Comparison of ENCODE assay signal across 25 cellular contexts in the genomic region with DNA sequence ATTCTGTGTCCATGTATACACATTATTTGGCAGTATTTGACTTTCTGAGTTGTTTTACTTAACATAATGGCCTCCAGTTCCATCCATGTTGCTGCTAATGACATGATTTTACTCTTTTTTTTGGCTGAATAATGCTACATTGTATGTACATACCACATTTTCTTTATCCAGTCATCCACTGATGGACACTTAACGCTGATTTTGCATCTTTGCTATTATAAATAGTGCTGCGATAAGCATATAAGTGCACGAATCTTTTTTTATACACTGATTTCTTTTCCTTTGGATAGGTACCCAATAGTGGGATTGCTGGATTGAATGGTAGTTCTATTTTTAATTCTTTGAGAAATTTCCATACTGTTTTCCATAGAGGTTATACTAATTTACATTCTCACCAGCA.
"Had no signal": no experiment of that assay in that cellular context is flagged by ENCODE, and none has a peak within 500 bp of the region (broad histone marks: within the 10 kb centered on the region; RNA-seq: fewer than 3 reads in every experiment).

No MANE protein-coding gene starts in this region.

- H3K36me3 ChIP-seq: gastrocnemius medialis, left lung, lower lobe of right lung had no signal

- ATAC-seq: effector memory CD8-positive, alpha-beta T cell; esophagus mucosa; gastrocnemius medialis; heart right ventricle; left cardiac atrium; left lung; left ventricle myocardium superior; lower lobe of right lung; mucosa of descending colon; naive thymus-derived CD8-positive, alpha-beta T cell had no signal

- H3K4me3 ChIP-seq: esophagus squamous epithelium, gastrocnemius medialis, heart right ventricle, left lung, lower lobe of right lung, mucosa of descending colon had no signal

- H3K27ac ChIP-seq: epithelial cell of prostate, esophagus squamous epithelium, gastrocnemius medialis, heart right ventricle, left lung, lower lobe of right lung had no signal

- H3K9me3 ChIP-seq: esophagus squamous epithelium, gastrocnemius medialis, heart right ventricle, left lung, lower lobe of right lung, mucosa of descending colon had no signal

- FAIRE-seq: islet of Langerhans, keratinocyte had no signal

- DNase-seq: cortex of kidney; effector CD8-positive, alpha-beta T cell; effector memory CD8-positive, alpha-beta T cell; endodermal cell; erythroblast; esophagus squamous epithelium; foreskin fibroblast; foreskin melanocyte; gastrocnemius medialis; glutamatergic neuron; head of caudate nucleus; heart right ventricle; hippocampal formation; left cardiac atrium; left lung; left ventricle myocardium superior; lower lobe of right lung; mesenchymal stem cell; mucosa of descending colon; naive B cell; naive thymus-derived CD8-positive, alpha-beta T cell had no signal

- H3K4me1 ChIP-seq: esophagus squamous epithelium, gastrocnemius medialis, left lung, lower lobe of right lung had no signal

- H3K27me3 ChIP-seq: esophagus squamous epithelium, gastrocnemius medialis, heart right ventricle, left lung had no signal
